8 cellular contexts compared by ENCODE assay signal in the genomic region with DNA sequence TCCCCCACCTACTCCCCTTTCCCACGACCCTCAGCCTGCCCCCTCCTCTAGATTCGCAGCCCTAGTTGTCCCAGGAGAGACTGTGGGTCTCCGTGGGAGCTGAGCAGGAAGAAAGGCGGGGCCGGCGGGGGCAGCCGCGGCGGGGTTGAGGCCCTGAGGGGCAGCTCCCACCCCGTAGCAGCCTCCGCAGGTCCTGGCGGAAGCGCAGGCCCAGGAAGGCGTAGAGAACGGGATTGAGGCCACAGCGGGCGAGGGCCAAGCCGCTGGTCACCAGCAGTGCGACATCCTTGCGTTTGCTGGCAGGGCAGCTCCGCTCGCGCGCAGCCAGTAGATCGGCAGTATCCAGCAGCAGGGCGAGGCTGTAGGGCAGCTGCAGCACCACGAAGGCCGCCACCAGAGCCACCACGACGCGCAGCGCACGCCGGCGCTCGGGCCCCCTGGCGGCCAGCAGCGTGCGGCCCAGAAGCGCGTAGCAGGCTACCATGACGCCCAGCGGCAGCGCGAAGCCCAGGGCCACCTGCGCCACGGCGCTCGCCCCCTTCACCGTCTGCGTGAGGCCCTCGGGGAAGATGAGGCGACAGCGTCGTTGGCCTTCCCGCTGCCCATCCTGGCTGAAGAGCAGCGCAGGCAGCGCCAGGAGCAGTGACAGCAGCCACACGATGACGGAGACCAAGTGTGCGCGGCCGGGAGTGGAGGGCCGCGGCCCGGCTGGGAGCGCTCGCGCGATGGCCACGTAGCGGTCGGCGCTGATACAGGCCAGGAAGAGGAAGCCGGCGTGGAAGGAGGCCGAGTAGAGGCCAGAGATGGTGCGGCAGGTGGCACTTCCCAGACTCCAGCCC. TPM values are rescaled to one million over a fixed set of nuclear protein-coding genes. Genes with fewer than 3 reads are reported as not detected.
DNase-seq lines count a peak whose midpoint lies in the region; ATAC-seq and TF ChIP-seq lines count a peak whose summit lies in the region.

No MANE protein-coding gene starts in this region.

- H3K9me3 Mint-ChIP-seq in activated B cell treated with CpG ODN at 0.5 μM for 24 hours = no peaks in the 10 kb centered on the region

- H3K4me3 ChIP-seq in choroid plexus epithelial cell (ENCODE audit: low read depth, low read length) = peak overlapping the region; percentile 49

- peaks cover 71% of the 10 kb centered on the region for H3K4me1 Mint-ChIP-seq in activated B cell treated with CpG ODN at 0.5 μM for 24 hours

- peak; percentile 21 for ATAC-seq in GM19025 (IDR thresholded peaks at IDR 0.05; ENCODE audit: low read depth, unreplicated experiment)
- ATAC-seq in activated B cell treated with CpG ODN at 0.5 μM for 24 hours (ENCODE audit: low read depth) = peak; percentile 43
- ATAC-seq in GM21515 (IDR thresholded peaks at IDR 0.05; ENCODE audit: unreplicated experiment) = no peak

- H3K36me3 Mint-ChIP-seq in activated B cell treated with CpG ODN at 0.5 μM for 24 hours (ENCODE audit: low read depth) = no peaks in the 10 kb centered on the region

- intact Hi-C loops in activated B cell treated with CpG ODN at 0.5 μM for 24 hours (cut with micrococcal nuclease) = loop anchor here (1.0 to 5.0 kb wide), 7 partner anchors 9 to 491 kb away; partner anchors contain the start of genes BECN1, NBR1, RETREG3 and TUBG1

- peaks cover 8% of the 10 kb centered on the region for H3K27me3 Mint-ChIP-seq in activated B cell treated with CpG ODN at 0.5 μM for 24 hours

- H3K27ac Mint-ChIP-seq in activated B cell treated with CpG ODN at 0.5 μM for 24 hours = peak overlapping the region; percentile 91

- TF ChIP-seq CTCF in activated B cell treated with CpG ODN at 0.5 μM for 24 hours (IDR thresholded peaks at IDR 0.05) (no peak), choroid plexus epithelial cell (conservative IDR thresholded peaks at IDR 0.05; ENCODE audit: low read depth, low read length) (peak; percentile 48)

- POLR2A ChIA-PET in activated B cell treated with CpG ODN at 0.5 μM for 24 hours (lab: Charles Lee) = interaction anchor here (0.6 to 5.5 kb wide), 12 partner anchors 13 to 688 kb away, joined by 3 to 43 read pairs (median 4); partner anchors contain the start of genes PSMC3IP, PSME3, RETREG3 and TUBG1

- CTCF ChIA-PET in activated B cell treated with CpG ODN at 0.5 μM for 24 hours (lab: Charles Lee) = interaction anchor here (0.8 to 4.6 kb wide), 10 partner anchors 9 to 101 kb away, joined by 3 to 53 read pairs (median 4); partner anchors contain the start of genes PSMC3IP, RETREG3, TUBG1 and TUBG2

- H3K4me3 Mint-ChIP-seq in activated B cell treated with CpG ODN at 0.5 μM for 24 hours = peak overlapping the region; percentile 78

- DNase-seq in A172 (ENCODE audit: low spot score) (peak; percentile 47), NCI-H1930 (lab: John Stamatoyannopoulos, UW) (peak; percentile 55 to 83), activated B cell treated with CpG ODN at 0.5 μM for 24 hours (peak; percentile 78), choroid plexus epithelial cell (ENCODE audit: low read depth) (peak; percentile 75), kidney glomerular epithelial cell (lab: John Stamatoyannopoulos, UW) (peak; percentile 33)
- DNase-seq in stimulated activated CD4-positive, alpha-beta T cell treated with anti-CD3 and anti-CD28 coated beads, Interleukin-15, amount 100 ng/mL, for 48 hours (ENCODE audit: low read depth in 2 of 2) = peak; percentile 40 to 65

RNA-seq across cellular contexts. Expression of gene CCR10, which starts 1.9 kb away (rescaled TPM):
- total RNA-seq in A172 (2014; rRNA removed; shearing (Covaris generic)) = 2.7 and 3.6 TPM in 2 replicates
- total RNA-seq in activated B cell treated with CpG ODN at 0.5 μM for 24 hours = 1.2 and 1.4 TPM in 2 replicates

RNA-seq across cellular contexts. Expression of gene CNTNAP1, which starts 2.6 kb away (rescaled TPM):
- total RNA-seq in A172 (2014; rRNA removed; shearing (Covaris generic)) = 19.2 and 20.8 TPM in 2 replicates
- total RNA-seq in activated B cell treated with CpG ODN at 0.5 μM for 24 hours = 16.4 and 21.3 TPM in 2 replicates

RNA-seq across cellular contexts. Expression of gene PLEKHH3, which starts 2.9 kb away (rescaled TPM):
- total RNA-seq in A172 (2014; rRNA removed; shearing (Covaris generic)) = 32.8 and 37.0 TPM in 2 replicates
- 0.80 and 1.4 TPM in 2 replicates for total RNA-seq in activated B cell treated with CpG ODN at 0.5 μM for 24 hours

RNA-seq across cellular contexts. Expression of gene TUBG2, which starts 20.6 kb away (rescaled TPM):
- total RNA-seq in A172 (2014; rRNA removed; shearing (Covaris generic)) = 21.8 and 34.1 TPM in 2 replicates
- 8.6 and 9.4 TPM in 2 replicates for total RNA-seq in activated B cell treated with CpG ODN at 0.5 μM for 24 hours

Comparison
In these comparisons a context has a peak if more than half of its experiments do, and no peak if none do; other contexts are left out.
1. RNA of gene PLEKHH3, which starts 2.9 kb away (total RNA-seq): 32.8 to 37.0 TPM in A172; 0.80 to 1.4 TPM in activated B cell treated with CpG ODN at 0.5 μM for 24 hours; every median in the first group is over 10 times any median in the second.
2. Peak in every context shown above with its lines, with median percentiles within 50 percentile points of each other: DNase-seq.